Comparison of ENCODE assay signal across 1 cellular context in the genomic region with DNA sequence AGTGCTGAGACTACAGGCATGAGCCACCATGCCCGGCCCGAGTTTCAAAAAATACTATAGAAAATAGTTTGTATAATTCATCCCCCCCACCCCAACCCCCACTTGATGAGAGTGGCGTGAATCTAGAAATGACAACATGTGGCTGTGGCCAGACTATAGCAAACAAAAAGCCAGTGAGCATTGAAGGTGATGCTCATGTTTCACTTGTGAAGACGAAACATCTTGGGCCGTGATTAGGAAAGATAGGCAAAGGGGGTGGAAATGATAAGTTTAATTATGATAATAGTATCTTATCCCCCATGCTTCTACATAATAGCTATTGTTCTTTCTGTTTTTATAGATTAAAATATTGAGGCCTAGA.
TF ChIP-seq lines count a peak whose summit lies in the region.

No MANE protein-coding gene starts in this region.

TF ChIP-seq in IMR-90, 13 proteins besides CTCF, POLR2A, EP300 and RAD21 (continued from another document):
- TF ChIP-seq, protein P1, sequence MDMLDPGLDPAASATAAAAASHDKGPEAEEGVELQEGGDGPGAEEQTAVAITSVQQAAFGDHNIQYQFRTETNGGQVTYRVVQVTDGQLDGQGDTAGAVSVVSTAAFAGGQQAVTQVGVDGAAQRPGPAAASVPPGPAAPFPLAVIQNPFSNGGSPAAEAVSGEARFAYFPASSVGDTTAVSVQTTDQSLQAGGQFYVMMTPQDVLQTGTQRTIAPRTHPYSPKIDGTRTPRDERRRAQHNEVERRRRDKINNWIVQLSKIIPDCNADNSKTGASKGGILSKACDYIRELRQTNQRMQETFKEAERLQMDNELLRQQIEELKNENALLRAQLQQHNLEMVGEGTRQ (IDR thresholded peaks at IDR 0.05; ENCODE audit: low read depth, low read length) = no peak
- TF ChIP-seq, protein P2, sequence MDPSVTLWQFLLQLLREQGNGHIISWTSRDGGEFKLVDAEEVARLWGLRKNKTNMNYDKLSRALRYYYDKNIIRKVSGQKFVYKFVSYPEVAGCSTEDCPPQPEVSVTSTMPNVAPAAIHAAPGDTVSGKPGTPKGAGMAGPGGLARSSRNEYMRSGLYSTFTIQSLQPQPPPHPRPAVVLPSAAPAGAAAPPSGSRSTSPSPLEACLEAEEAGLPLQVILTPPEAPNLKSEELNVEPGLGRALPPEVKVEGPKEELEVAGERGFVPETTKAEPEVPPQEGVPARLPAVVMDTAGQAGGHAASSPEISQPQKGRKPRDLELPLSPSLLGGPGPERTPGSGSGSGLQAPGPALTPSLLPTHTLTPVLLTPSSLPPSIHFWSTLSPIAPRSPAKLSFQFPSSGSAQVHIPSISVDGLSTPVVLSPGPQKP (IDR thresholded peaks at IDR 0.05; ENCODE audit: borderline replicate concordance, low read depth, low read length) = no peak
- TF ChIP-seq MAFK (IDR thresholded peaks at IDR 0.05; ENCODE audit: low read depth, low read length) (no peak), CEBPB (IDR thresholded peaks at IDR 0.05; ENCODE audit: low read depth, low read length) (no peak), BHLHE40 (IDR thresholded peaks at IDR 0.05; ENCODE audit: low read depth, low read length) (no peak), MAZ (IDR thresholded peaks at IDR 0.05; ENCODE audit: borderline replicate concordance, low read depth, low read length) (no peak), MXI1 (IDR thresholded peaks at IDR 0.05; ENCODE audit: borderline replicate concordance, low read depth, low read length) (no peak), FOS (IDR thresholded peaks at IDR 0.05; ENCODE audit: low read depth, low read length) (no peak), RFX5 (IDR thresholded peaks at IDR 0.05; ENCODE audit: low read depth, low read length) (no peak), CHD1 (IDR thresholded peaks at IDR 0.05; ENCODE audit: low read depth, low read length) (no peak), SMC3 (IDR thresholded peaks at IDR 0.05; ENCODE audit: low read depth, low read length) (no peak)
